ENCODE assay signal across 25 cellular contexts in genomic region chr13:97325738-97326137, GRCh38.
"Had no signal": no experiment of that assay in that cellular context is flagged by ENCODE, and none has a peak within 500 bp of the region (broad histone marks: within the 10 kb centered on the region; RNA-seq: fewer than 3 reads in every experiment).

No MANE protein-coding gene starts in this region.

- H3K36me3 Mint-ChIP-seq: neural progenitor cell had no signal

- H3K27ac ChIP-seq: coronary artery, esophagus squamous epithelium, neural progenitor cell, prostate gland, testis, tibial artery had no signal

- H3K27me3 Mint-ChIP-seq: naive thymus-derived CD4-positive, alpha-beta T cell; stimulated activated memory B cell treated with anti-CD40 and anti-IgM and Interleukin-4, amounts not matched to agents 10 μg/mL and 1 μg/mL and 100 μg/mL, for 72 hours; type B pancreatic cell had no signal

- H3K4me1 ChIP-seq: prostate gland had no signal

- H3K9me3 ChIP-seq: esophagus squamous epithelium, prostate gland, sigmoid colon, testis, tibial artery had no signal

- H2AFZ ChIP-seq: neural progenitor cell had no signal

- H3K27ac Mint-ChIP-seq: nephron; neural progenitor cell; stimulated activated memory B cell treated with anti-CD40 and anti-IgM and Interleukin-4, amounts not matched to agents 10 μg/mL and 1 μg/mL and 100 μg/mL, for 72 hours; type B pancreatic cell had no signal

- H3K4me2 ChIP-seq: neural progenitor cell had no signal

- H3K4me3 Mint-ChIP-seq: naive thymus-derived CD4-positive, alpha-beta T cell; nephron; neural progenitor cell; stimulated activated memory B cell treated with anti-CD40 and anti-IgM and Interleukin-4, amounts not matched to agents 10 μg/mL and 1 μg/mL and 100 μg/mL, for 72 hours; type B pancreatic cell had no signal

- ATAC-seq: left lobe of liver; naive thymus-derived CD4-positive, alpha-beta T cell; right cardiac atrium; stimulated activated memory B cell treated with anti-CD40 and anti-IgM and Interleukin-4, amounts not matched to agents 10 μg/mL and 1 μg/mL and 100 μg/mL, for 72 hours; stimulated activated naive CD8-positive, alpha-beta T cell treated with anti-CD3 and anti-CD28 coated beads, Interleukin-15, Interleukin-2, amounts not matched to agents 100 U/mL and 50 U/mL, for 24 hours had no signal

- FAIRE-seq: endothelial cell of umbilical vein, frontal cortex, keratinocyte had no signal

- H3K9me3 Mint-ChIP-seq: naive thymus-derived CD4-positive, alpha-beta T cell; nephron; neural progenitor cell; stimulated activated memory B cell treated with anti-CD40 and anti-IgM and Interleukin-4, amounts not matched to agents 10 μg/mL and 1 μg/mL and 100 μg/mL, for 72 hours; type B pancreatic cell had no signal

- H3K36me3 ChIP-seq: esophagus squamous epithelium, neural progenitor cell, prostate gland, sigmoid colon, tibial artery had no signal

- H3K27me3 ChIP-seq: esophagus squamous epithelium, neural progenitor cell, sigmoid colon, testis, tibial artery had no signal

- DNase-seq: dermis blood vessel endothelial cell; effector memory CD4-positive, alpha-beta T cell; esophagus squamous epithelium; head of caudate nucleus; mesendoderm; midbrain; naive thymus-derived CD4-positive, alpha-beta T cell; right cardiac atrium; sigmoid colon; stimulated activated CD4-positive, alpha-beta T cell treated with anti-CD3 and anti-CD28 coated beads, Interleukin-2, amount 100 ng/mL, for 24 hours; stimulated activated CD4-positive, alpha-beta T cell treated with anti-CD3 and anti-CD28 coated beads, Interleukin-4, amount 100 ng/mL, for 4 hours; stimulated activated naive CD8-positive, alpha-beta T cell treated with anti-CD3 and anti-CD28 coated beads, Interleukin-15, Interleukin-2, amounts not matched to agents 100 U/mL and 50 U/mL, for 24 hours; substantia nigra; testis; tibial artery had no signal

- H3K4me3 ChIP-seq: coronary artery, esophagus squamous epithelium, neural progenitor cell, prostate gland, sigmoid colon, testis, tibial artery had no signal

- H3K9ac ChIP-seq: neural progenitor cell had no signal
